In the genomic region with DNA sequence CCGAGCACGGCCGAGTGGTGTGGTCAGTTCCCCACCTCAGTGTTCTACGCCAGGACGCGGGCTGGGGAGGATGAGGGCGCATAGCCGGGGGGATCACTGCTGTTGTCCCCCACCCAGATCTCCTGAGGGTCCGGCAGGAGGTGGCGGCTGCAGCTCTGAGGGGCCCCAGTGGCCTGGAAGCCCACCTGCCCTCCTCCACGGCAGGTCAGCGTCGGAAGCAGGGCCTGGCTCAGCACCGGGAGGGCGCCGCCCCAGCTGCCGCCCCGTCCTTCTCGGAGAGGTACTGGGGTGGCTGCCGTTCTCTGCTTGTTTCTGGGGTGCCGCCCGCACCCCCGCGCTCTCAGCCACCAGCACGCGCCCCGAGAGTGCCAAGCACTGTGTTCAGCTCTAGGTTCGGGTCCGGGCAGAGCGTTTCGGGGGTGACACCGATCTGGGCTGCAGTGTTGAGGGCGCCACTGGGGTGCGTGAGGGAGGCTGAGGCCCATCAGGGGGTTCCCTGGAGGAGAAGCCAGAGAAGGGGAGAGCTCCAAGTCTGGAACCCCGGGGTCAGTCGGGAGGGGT, we compare ENCODE assay signal across 2 cellular contexts.
TF ChIP-seq lines count a peak whose summit lies in the region.

No MANE protein-coding gene starts in this region.

TF ChIP-seq in HCT116, 20 proteins besides CTCF, POLR2A, EP300 and RAD21:
- TF ChIP-seq ELF1 (IDR thresholded peaks at IDR 0.05; ENCODE audit: borderline replicate concordance, low read depth) (no peak), SRF (IDR thresholded peaks at IDR 0.05; ENCODE audit: low read depth) (no peak), JUND (IDR thresholded peaks at IDR 0.05) (no peak), FOSL1 (IDR thresholded peaks at IDR 0.05; ENCODE audit: low read depth) (no peak), EZH2 (IDR thresholded peaks at IDR 0.05) (no peak), YY1 (IDR thresholded peaks at IDR 0.05; ENCODE audit: extremely low read depth, insufficient replicate concordance, low read depth, low read length) (no peak), ZNF274 (IDR thresholded peaks at IDR 0.05; ENCODE audit: low read depth, low read length) (no peak), SIN3A (IDR thresholded peaks at IDR 0.05; ENCODE audit: low read depth) (no peak), POLR2AphosphoS5 (IDR thresholded peaks at IDR 0.05; ENCODE audit: low read depth, low read length) (no peak), EGR1 (IDR thresholded peaks at IDR 0.05; ENCODE audit: low read depth) (no peak), CBX3 (IDR thresholded peaks at IDR 0.05; ENCODE audit: low read depth) (no peak), CEBPB (IDR thresholded peaks at IDR 0.05; ENCODE audit: low read depth) (no peak), TCF7L2 (IDR thresholded peaks at IDR 0.05; ENCODE audit: borderline replicate concordance, extremely low read depth, insufficient read depth, insufficient read length) (no peak), EZH2phosphoT487 (IDR thresholded peaks at IDR 0.05; ENCODE audit: borderline replicate concordance) (no peak), SP1 (IDR thresholded peaks at IDR 0.05; ENCODE audit: low read depth) (no peak)
- TF ChIP-seq, protein P1, sequence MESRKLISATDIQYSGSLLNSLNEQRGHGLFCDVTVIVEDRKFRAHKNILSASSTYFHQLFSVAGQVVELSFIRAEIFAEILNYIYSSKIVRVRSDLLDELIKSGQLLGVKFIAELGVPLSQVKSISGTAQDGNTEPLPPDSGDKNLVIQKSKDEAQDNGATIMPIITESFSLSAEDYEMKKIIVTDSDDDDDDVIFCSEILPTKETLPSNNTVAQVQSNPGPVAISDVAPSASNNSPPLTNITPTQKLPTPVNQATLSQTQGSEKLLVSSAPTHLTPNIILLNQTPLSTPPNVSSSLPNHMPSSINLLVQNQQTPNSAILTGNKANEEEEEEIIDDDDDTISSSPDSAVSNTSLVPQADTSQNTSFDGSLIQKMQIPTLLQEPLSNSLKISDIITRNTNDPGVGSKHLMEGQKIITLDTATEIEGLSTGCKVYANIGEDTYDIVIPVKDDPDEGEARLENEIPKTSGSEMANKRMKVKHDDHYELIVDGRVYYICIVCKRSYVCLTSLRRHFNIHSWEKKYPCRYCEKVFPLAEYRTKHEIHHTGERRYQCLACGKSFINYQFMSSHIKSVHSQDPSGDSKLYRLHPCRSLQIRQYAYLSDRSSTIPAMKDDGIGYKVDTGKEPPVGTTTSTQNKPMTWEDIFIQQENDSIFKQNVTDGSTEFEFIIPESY (IDR thresholded peaks at IDR 0.05; ENCODE audit: extremely low read depth, insufficient replicate concordance, low read length): no peak
- TF ChIP-seq, protein P2, sequence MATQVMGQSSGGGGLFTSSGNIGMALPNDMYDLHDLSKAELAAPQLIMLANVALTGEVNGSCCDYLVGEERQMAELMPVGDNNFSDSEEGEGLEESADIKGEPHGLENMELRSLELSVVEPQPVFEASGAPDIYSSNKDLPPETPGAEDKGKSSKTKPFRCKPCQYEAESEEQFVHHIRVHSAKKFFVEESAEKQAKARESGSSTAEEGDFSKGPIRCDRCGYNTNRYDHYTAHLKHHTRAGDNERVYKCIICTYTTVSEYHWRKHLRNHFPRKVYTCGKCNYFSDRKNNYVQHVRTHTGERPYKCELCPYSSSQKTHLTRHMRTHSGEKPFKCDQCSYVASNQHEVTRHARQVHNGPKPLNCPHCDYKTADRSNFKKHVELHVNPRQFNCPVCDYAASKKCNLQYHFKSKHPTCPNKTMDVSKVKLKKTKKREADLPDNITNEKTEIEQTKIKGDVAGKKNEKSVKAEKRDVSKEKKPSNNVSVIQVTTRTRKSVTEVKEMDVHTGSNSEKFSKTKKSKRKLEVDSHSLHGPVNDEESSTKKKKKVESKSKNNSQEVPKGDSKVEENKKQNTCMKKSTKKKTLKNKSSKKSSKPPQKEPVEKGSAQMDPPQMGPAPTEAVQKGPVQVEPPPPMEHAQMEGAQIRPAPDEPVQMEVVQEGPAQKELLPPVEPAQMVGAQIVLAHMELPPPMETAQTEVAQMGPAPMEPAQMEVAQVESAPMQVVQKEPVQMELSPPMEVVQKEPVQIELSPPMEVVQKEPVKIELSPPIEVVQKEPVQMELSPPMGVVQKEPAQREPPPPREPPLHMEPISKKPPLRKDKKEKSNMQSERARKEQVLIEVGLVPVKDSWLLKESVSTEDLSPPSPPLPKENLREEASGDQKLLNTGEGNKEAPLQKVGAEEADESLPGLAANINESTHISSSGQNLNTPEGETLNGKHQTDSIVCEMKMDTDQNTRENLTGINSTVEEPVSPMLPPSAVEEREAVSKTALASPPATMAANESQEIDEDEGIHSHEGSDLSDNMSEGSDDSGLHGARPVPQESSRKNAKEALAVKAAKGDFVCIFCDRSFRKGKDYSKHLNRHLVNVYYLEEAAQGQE (IDR thresholded peaks at IDR 0.05; ENCODE audit: low read depth): no peak
- TF ChIP-seq, protein P3, sequence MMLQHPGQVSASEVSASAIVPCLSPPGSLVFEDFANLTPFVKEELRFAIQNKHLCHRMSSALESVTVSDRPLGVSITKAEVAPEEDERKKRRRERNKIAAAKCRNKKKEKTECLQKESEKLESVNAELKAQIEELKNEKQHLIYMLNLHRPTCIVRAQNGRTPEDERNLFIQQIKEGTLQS (IDR thresholded peaks at IDR 0.05): no peak
- TF ChIP-seq, protein P4, sequence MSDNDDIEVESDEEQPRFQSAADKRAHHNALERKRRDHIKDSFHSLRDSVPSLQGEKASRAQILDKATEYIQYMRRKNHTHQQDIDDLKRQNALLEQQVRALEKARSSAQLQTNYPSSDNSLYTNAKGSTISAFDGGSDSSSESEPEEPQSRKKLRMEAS (IDR thresholded peaks at IDR 0.05): no peak
TF ChIP-seq in HCT116: peak in this region for 0.

TF ChIP-seq in K562, 482 proteins besides CTCF, POLR2A, EP300 and RAD21 (continues in another document):
- TF ChIP-seq, protein P5, sequence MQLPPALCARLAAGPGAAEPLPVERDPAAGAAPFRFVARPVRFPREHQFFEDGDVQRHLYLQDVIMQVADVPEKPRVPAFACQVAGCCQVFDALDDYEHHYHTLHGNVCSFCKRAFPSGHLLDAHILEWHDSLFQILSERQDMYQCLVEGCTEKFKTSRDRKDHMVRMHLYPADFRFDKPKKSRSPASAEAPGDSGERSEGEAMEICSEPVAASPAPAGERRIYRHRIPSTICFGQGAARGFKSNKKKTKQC (CRISPR knock-in tag; IDR thresholded peaks at IDR 0.05): no peak
- no peak for TF ChIP-seq CREBBP (IDR thresholded peaks at IDR 0.05; ENCODE audit: low read depth, low read length)
- no peak for TF ChIP-seq SMC3 (conservative IDR thresholded peaks at IDR 0.05; ENCODE audit: insufficient read depth, low read depth, low read length)
- TF ChIP-seq, protein P6, sequence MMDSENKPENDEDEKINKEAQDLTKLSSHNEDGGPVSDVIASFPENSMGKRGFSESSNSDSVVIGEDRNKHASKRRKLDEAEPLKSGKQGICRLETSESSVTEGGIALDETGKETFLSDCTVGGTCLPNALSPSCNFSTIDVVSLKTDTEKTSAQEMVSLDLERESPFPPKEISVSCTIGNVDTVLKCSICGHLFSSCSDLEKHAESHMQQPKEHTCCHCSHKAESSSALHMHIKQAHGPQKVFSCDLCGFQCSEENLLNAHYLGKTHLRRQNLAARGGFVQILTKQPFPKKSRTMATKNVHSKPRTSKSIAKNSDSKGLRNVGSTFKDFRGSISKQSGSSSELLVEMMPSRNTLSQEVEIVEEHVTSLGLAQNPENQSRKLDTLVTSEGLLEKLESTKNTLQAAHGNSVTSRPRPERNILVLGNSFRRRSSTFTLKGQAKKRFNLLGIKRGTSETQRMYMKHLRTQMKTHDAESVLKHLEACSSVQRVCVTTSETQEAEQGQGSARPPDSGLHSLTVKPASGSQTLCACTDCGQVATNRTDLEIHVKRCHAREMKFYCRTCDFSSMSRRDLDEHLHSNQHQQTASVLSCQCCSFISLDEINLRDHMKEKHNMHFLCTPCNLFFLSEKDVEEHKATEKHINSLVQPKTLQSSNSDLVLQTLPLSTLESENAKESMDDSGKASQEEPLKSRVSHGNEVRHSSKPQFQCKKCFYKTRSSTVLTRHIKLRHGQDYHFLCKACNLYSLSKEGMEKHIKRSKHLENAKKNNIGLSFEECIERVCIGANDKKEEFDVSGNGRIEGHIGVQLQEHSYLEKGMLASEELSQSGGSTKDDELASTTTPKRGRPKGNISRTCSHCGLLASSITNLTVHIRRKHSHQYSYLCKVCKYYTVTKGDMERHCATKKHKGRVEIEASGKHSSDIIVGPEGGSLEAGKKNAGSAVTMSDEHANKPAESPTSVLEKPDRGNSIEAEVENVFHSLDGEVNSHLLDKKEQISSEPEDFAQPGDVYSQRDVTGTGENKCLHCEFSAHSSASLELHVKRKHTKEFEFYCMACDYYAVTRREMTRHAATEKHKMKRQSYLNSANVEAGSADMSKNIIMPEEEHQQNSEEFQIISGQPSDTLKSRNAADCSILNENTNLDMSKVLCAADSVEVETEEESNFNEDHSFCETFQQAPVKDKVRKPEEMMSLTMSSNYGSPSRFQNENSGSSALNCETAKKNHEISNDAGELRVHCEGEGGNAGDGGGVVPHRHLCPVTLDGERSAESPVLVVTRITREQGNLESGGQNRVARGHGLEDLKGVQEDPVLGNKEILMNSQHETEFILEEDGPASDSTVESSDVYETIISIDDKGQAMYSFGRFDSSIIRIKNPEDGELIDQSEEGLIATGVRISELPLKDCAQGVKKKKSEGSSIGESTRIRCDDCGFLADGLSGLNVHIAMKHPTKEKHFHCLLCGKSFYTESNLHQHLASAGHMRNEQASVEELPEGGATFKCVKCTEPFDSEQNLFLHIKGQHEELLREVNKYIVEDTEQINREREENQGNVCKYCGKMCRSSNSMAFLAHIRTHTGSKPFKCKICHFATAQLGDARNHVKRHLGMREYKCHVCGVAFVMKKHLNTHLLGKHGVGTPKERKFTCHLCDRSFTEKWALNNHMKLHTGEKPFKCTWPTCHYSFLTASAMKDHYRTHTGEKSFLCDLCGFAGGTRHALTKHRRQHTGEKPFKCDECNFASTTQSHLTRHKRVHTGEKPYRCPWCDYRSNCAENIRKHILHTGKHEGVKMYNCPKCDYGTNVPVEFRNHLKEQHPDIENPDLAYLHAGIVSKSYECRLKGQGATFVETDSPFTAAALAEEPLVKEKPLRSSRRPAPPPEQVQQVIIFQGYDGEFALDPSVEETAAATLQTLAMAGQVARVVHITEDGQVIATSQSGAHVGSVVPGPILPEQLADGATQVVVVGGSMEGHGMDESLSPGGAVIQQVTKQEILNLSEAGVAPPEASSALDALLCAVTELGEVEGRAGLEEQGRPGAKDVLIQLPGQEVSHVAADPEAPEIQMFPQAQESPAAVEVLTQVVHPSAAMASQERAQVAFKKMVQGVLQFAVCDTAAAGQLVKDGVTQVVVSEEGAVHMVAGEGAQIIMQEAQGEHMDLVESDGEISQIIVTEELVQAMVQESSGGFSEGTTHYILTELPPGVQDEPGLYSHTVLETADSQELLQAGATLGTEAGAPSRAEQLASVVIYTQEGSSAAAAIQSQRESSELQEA (IDR thresholded peaks at IDR 0.05; ENCODE audit: low read depth): no peak
- no peak for TF ChIP-seq ZNF124 (CRISPR knock-in tag; IDR thresholded peaks at IDR 0.05)
- TF ChIP-seq, protein P7, sequence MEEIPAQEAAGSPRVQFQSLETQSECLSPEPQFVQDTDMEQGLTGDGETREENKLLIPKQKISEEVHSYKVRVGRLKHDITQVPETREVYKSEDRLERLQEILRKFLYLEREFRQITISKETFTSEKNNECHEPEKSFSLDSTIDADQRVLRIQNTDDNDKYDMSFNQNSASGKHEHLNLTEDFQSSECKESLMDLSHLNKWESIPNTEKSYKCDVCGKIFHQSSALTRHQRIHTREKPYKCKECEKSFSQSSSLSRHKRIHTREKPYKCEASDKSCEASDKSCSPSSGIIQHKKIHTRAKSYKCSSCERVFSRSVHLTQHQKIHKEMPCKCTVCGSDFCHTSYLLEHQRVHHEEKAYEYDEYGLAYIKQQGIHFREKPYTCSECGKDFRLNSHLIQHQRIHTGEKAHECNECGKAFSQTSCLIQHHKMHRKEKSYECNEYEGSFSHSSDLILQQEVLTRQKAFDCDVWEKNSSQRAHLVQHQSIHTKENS (CRISPR knock-in tag; IDR thresholded peaks at IDR 0.05): no peak
- TF ChIP-seq, protein P8, sequence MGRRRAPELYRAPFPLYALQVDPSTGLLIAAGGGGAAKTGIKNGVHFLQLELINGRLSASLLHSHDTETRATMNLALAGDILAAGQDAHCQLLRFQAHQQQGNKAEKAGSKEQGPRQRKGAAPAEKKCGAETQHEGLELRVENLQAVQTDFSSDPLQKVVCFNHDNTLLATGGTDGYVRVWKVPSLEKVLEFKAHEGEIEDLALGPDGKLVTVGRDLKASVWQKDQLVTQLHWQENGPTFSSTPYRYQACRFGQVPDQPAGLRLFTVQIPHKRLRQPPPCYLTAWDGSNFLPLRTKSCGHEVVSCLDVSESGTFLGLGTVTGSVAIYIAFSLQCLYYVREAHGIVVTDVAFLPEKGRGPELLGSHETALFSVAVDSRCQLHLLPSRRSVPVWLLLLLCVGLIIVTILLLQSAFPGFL (CRISPR knock-in tag; IDR thresholded peaks at IDR 0.05): no peak
- TF ChIP-seq FIP1L1 (IDR thresholded peaks at IDR 0.05; ENCODE audit: low read depth, low read length, poor library complexity, severe bottlenecking): peak; percentile 74
- no peak for TF ChIP-seq ZC3H8 (IDR thresholded peaks at IDR 0.05)
- no peak for TF ChIP-seq PTRF (tag; IDR thresholded peaks at IDR 0.05)
